ENCODE assay signal across 9 cellular contexts in the genomic region with DNA sequence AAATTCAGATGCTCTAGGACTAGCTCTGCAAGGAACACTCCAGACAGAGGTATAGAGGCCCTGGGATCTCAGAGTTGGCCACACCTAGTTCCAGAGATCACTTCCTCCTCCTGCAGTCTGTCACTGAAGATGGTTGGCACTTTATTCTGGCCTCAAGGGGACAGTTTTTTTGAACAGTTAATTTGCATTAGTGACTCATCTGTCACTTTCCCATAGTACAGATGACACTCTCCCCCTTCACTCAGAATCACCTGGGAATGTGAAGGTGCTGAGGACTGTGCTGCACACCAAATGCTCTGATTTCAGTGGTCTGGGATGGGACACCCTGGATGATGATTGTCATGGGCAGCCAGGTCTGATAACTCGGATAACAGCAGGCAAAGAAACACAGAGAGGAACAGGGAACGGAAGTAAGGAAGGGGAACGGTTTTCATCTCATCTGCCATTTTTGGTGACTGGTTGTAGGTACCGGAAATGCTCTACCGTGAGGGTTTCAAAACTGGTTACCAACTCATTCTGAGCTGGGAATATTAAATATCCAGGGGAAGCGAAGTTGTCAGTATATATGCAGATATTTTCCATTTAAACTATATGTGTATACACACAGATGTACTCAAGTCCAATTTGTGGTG.
DNase-seq lines count a peak whose midpoint lies in the region; ATAC-seq, FAIRE-seq and TF ChIP-seq lines count a peak whose summit lies in the region.
"Had no signal": no experiment of that assay in that cellular context is flagged by ENCODE, and none has a peak within 500 bp of the region (broad histone marks: within the 10 kb centered on the region; RNA-seq: fewer than 3 reads in every experiment).

No MANE protein-coding gene starts in this region.

- H3K27me3 ChIP-seq in iPS-20b (ENCODE audit: insufficient read depth, low read length) = no peaks in the 10 kb centered on the region
- H3K27me3 ChIP-seq in heart left ventricle = no peaks in the 10 kb centered on the region

- H3K4me3 ChIP-seq in iPS-20b (ENCODE audit: low read length) (peak overlapping the region; percentile 25; the same call in 1 of the 2 replicates), heart left ventricle (no peak overlapping the region)

- intact Hi-C loops in heart left ventricle (cut with DNase I) = no loop called here

- TF ChIP-seq POLR2A in heart left ventricle (IDR thresholded peaks at IDR 0.05) = no peak

- peak; percentile 91 for ATAC-seq in GM18868 (IDR thresholded peaks at IDR 0.05; ENCODE audit: unreplicated experiment)
- ATAC-seq in GM21576 (IDR thresholded peaks at IDR 0.05; ENCODE audit: unreplicated experiment) = peak; percentile 94
- peak; percentile 97 for ATAC-seq in HG03457 (IDR thresholded peaks at IDR 0.05; ENCODE audit: unreplicated experiment)
- ATAC-seq in heart left ventricle = no peak

- peak overlapping the region; percentile 48 for H3K27ac ChIP-seq in iPS-20b (ENCODE audit: low read length)
- no peak overlapping the region for H3K27ac ChIP-seq in heart left ventricle

- WGBS in heart left ventricle, 4 donors = 92 to 97% (median 93%) methylated on average over 6 of the region's 6 CpGs

- H3K9ac ChIP-seq in iPS-20b (ENCODE audit: low read depth, low read length) = peak overlapping the region; percentile 52; the same call in 1 of the 2 replicates

- no peaks in the 10 kb centered on the region for H3K36me3 ChIP-seq in iPS-20b (ENCODE audit: insufficient read depth, low read depth, low read length)
- peaks cover 0 to 60% (median 30%) of the 10 kb centered on the region in 9 donors for H3K36me3 ChIP-seq in heart left ventricle

- TF ChIP-seq CTCF in heart left ventricle (IDR thresholded peaks at IDR 0.05) = no peak

- FAIRE-seq in RCC 7860 (lab: Jason Lieb, UNC) = no peak

- DNase-seq in SKM-1 (lab: John Stamatoyannopoulos, UW; ENCODE audit: unreplicated experiment) (no peak), heart left ventricle (no peak), kidney glomerular epithelial cell (lab: John Stamatoyannopoulos, UW) (no peak), RCC 7860 (ENCODE audit: low spot score) (no peak)
- DNase-seq: activated T-cell treated with anti-CD3 and anti-CD28 coated beads, Interleukin-2, amount 50 U/mL, for 1 hour had no signal

- H3K4me1 ChIP-seq in iPS-20b (ENCODE audit: insufficient read depth, low read length) = peaks cover 57% of the 10 kb centered on the region
- H3K4me1 ChIP-seq in heart left ventricle = peaks cover 0 to 11% (median 1%) of the 10 kb centered on the region in 12 donors

- H3K9me3 ChIP-seq in iPS-20b (ENCODE audit: insufficient read depth, low read depth, low read length) (no peaks in the 10 kb centered on the region), heart left ventricle (no peaks in the 10 kb centered on the region)

Comparison
In these comparisons a context has a peak if more than half of its experiments do, and no peak if none do; other contexts are left out.
1. ATAC-seq: peak in GM18868 (single experiment), GM21576 (single experiment) and HG03457 (single experiment); none in heart left ventricle (0 of 4).